Comparison of ENCODE assay signal across 34 cellular contexts in the genomic region with DNA sequence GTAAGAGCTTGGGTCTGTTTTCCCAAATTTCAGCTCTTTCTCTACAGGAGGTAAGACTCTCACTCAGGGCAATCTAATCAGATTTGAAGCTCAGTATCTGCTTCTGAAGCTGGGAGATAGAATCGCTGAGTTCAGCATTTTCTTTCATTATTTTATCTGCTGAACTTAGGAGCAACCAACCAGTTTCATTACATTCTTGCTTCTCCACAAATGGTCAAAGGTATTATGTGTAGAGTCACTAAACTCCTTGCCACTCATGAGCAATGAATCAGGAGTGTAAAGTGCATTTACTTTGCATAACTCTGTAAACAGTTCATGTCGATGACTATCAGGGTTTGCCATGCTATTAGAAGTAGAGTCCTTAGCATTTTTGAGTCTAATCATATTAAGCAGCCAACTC.
"Had no signal": no experiment of that assay in that cellular context is flagged by ENCODE, and none has a peak within 500 bp of the region (broad histone marks: within the 10 kb centered on the region; RNA-seq: fewer than 3 reads in every experiment).

No MANE protein-coding gene starts in this region.

- H3K9me3 ChIP-seq: adrenal gland, body of pancreas had no signal

- H3K36me3 Mint-ChIP-seq: activated naive CD4-positive, alpha-beta T cell treated with anti-CD3 and anti-CD28 coated beads, Interleukin-2, amount 50 U/mL, for 24 hours; activated naive CD8-positive, alpha-beta T cell treated with anti-CD3 and anti-CD28 coated beads for 36 hours had no signal

- H3K9me3 Mint-ChIP-seq: activated naive CD4-positive, alpha-beta T cell treated with anti-CD3 and anti-CD28 coated beads, Interleukin-2, amount 50 U/mL, for 24 hours; activated naive CD8-positive, alpha-beta T cell treated with anti-CD3 and anti-CD28 coated beads for 36 hours had no signal

- ATAC-seq: activated CD4-positive, CD25-positive, alpha-beta regulatory T cell treated with anti-CD3 and anti-CD28 coated beads, Interleukin-2, amount 50 U/mL, for 24 hours; activated CD8-positive, alpha-beta T cell treated with anti-CD3 and anti-CD28 coated beads for 36 hours; activated naive CD8-positive, alpha-beta T cell treated with anti-CD3 and anti-CD28 coated beads, Interleukin-2, amount 50 U/mL, for 24 hours; activated T-cell treated with anti-CD3 and anti-CD28 coated beads, Interleukin-2, amount 50 U/mL, for 4 hours; activated T-helper 17 cell treated with anti-CD3 and anti-CD28 coated beads, Interleukin-2, amount 50 U/mL, for 72 hours; body of pancreas; esophagus mucosa; T-helper 17 cell had no signal

- H3K36me3 ChIP-seq: adrenal gland, cardiac muscle cell, WERI-Rb-1 had no signal

- H3K4me3 Mint-ChIP-seq: activated B cell treated with CpG ODN at 0.5 μM for 24 hours; activated CD8-positive, alpha-beta T cell treated with anti-CD3 and anti-CD28 coated beads for 36 hours; activated naive CD4-positive, alpha-beta T cell treated with anti-CD3 and anti-CD28 coated beads for 36 hours; activated naive CD4-positive, alpha-beta T cell treated with anti-CD3 and anti-CD28 coated beads, Interleukin-2, amount 50 U/mL, for 24 hours; activated naive CD8-positive, alpha-beta T cell treated with anti-CD3 and anti-CD28 coated beads for 36 hours; activated naive CD8-positive, alpha-beta T cell treated with anti-CD3 and anti-CD28 coated beads, Interleukin-2, amount 50 U/mL, for 24 hours; activated T-cell treated with anti-CD3 and anti-CD28 coated beads, Interleukin-2, amount 50 U/mL, for 4 hours; activated T-helper 17 cell treated with anti-CD3 and anti-CD28 coated beads, Interleukin-2, amount 50 U/mL, for 72 hours; central memory CD8-positive, alpha-beta T cell; dendritic cell treated with granulocyte-macrophage colony-stimulating factor and Interleukin-4, amounts not matched to agents 40 ng/mL and 50 ng/mL, for 4 days; T-helper 17 cell; T-helper 2 cell treated with Interferon-gamma antibody and Interleukin-4, amounts not matched to agents 5 μg/mL and 100 μg/mL, for 36 hours had no signal

- DNase-seq: activated B cell treated with CpG ODN at 0.5 μM for 24 hours; activated CD4-positive, alpha-beta T cell treated with anti-CD3 and anti-CD28 coated beads for 48 hours; activated CD4-positive, alpha-beta T cell treated with anti-CD3 and anti-CD28 coated beads, Interleukin-2, amount 50 U/mL, for 1 hour; activated CD4-positive, alpha-beta T cell treated with anti-CD3 and anti-CD28 coated beads, Interleukin-2, amount 50 U/mL, for 48 hours; activated CD8-positive, alpha-beta memory T cell treated with anti-CD3 and anti-CD28 coated beads for 24 hours; activated CD8-positive, alpha-beta T cell treated with anti-CD3 and anti-CD28 coated beads for 36 hours; activated effector memory CD4-positive, alpha-beta T cell treated with Interleukin-2 at 50 U/mL for 16 hours; activated naive CD4-positive, alpha-beta T cell treated with anti-CD3 and anti-CD28 coated beads for 36 hours; activated naive CD8-positive, alpha-beta T cell treated with anti-CD3 and anti-CD28 coated beads for 36 hours; activated naive CD8-positive, alpha-beta T cell treated with anti-CD3 and anti-CD28 coated beads, Interleukin-2, amount 50 U/mL, for 24 hours; activated T-cell treated with anti-CD3 and anti-CD28 coated beads, Interleukin-2, amount 50 U/mL, for 4 hours; adrenal gland; amygdala; aorta; body of pancreas; dorsolateral prefrontal cortex; effector memory CD4-positive, alpha-beta T cell; foreskin fibroblast; head of caudate nucleus; T-helper 1 cell; T-helper 17 cell; T1000; WERI-Rb-1 had no signal

- H3K27ac ChIP-seq: adrenal gland, body of pancreas, cardiac muscle cell, coronary artery, dorsolateral prefrontal cortex, WERI-Rb-1 had no signal

- FAIRE-seq: endothelial cell of umbilical vein, frontal cortex had no signal

- H3K4me1 ChIP-seq: adrenal gland, body of pancreas had no signal

- H3K27me3 ChIP-seq: adrenal gland, body of pancreas, cardiac muscle cell, dorsolateral prefrontal cortex had no signal

- H3K27ac Mint-ChIP-seq: activated B cell treated with CpG ODN at 0.5 μM for 24 hours; activated CD8-positive, alpha-beta T cell treated with anti-CD3 and anti-CD28 coated beads for 36 hours; activated naive CD4-positive, alpha-beta T cell treated with anti-CD3 and anti-CD28 coated beads for 36 hours; activated naive CD4-positive, alpha-beta T cell treated with anti-CD3 and anti-CD28 coated beads, Interleukin-2, amount 50 U/mL, for 24 hours; activated naive CD8-positive, alpha-beta T cell treated with anti-CD3 and anti-CD28 coated beads for 36 hours; activated naive CD8-positive, alpha-beta T cell treated with anti-CD3 and anti-CD28 coated beads, Interleukin-2, amount 50 U/mL, for 24 hours; activated T-helper 17 cell treated with anti-CD3 and anti-CD28 coated beads, Interleukin-2, amount 50 U/mL, for 72 hours; dendritic cell treated with granulocyte-macrophage colony-stimulating factor and Interleukin-4, amounts not matched to agents 40 ng/mL and 50 ng/mL, for 4 days; T-helper 17 cell; T-helper 2 cell treated with Interferon-gamma antibody and Interleukin-4, amounts not matched to agents 5 μg/mL and 100 μg/mL, for 36 hours had no signal

- H3K4me3 ChIP-seq: adrenal gland, body of pancreas, cardiac muscle cell, coronary artery, dorsolateral prefrontal cortex had no signal

- H3K4me1 Mint-ChIP-seq: activated B cell treated with CpG ODN at 0.5 μM for 24 hours; activated naive CD4-positive, alpha-beta T cell treated with anti-CD3 and anti-CD28 coated beads, Interleukin-2, amount 50 U/mL, for 24 hours; activated naive CD8-positive, alpha-beta T cell treated with anti-CD3 and anti-CD28 coated beads for 36 hours; activated naive CD8-positive, alpha-beta T cell treated with anti-CD3 and anti-CD28 coated beads, Interleukin-2, amount 50 U/mL, for 24 hours; activated T-helper 17 cell treated with anti-CD3 and anti-CD28 coated beads, Interleukin-2, amount 50 U/mL, for 72 hours; central memory CD8-positive, alpha-beta T cell; T-helper 17 cell had no signal

- H3K27me3 Mint-ChIP-seq: activated B cell treated with CpG ODN at 0.5 μM for 24 hours; activated CD8-positive, alpha-beta T cell treated with anti-CD3 and anti-CD28 coated beads for 36 hours; activated naive CD4-positive, alpha-beta T cell treated with anti-CD3 and anti-CD28 coated beads, Interleukin-2, amount 50 U/mL, for 24 hours; activated naive CD8-positive, alpha-beta T cell treated with anti-CD3 and anti-CD28 coated beads for 36 hours; activated naive CD8-positive, alpha-beta T cell treated with anti-CD3 and anti-CD28 coated beads, Interleukin-2, amount 50 U/mL, for 24 hours; activated T-helper 17 cell treated with anti-CD3 and anti-CD28 coated beads, Interleukin-2, amount 50 U/mL, for 72 hours; central memory CD8-positive, alpha-beta T cell; dendritic cell treated with granulocyte-macrophage colony-stimulating factor and Interleukin-4, amounts not matched to agents 40 ng/mL and 50 ng/mL, for 4 days; T-helper 17 cell had no signal
